Comparison of ENCODE assay signal across 5 cellular contexts in the genomic region with DNA sequence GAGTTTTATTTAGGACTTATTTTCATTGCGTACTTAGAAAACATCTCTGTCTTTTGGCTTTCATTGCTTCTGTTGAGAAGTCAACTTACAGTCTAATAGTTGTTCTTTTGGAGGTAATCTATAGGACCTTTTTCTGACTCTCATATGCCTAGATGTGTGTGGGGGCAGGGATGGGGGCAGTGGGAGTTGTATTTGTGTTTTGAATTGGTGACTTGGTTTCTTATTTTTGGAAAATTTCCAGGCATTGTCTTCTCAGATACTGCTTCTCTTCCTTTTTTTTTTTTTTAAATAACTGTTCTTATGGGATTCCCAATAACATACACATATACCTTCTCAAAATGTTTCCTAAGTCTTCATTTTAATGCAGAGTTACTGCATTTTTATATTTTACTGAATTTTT.
"Had no signal": no experiment of that assay in that cellular context is flagged by ENCODE, and none has a peak within 500 bp of the region (broad histone marks: within the 10 kb centered on the region; RNA-seq: fewer than 3 reads in every experiment).

No MANE protein-coding gene starts in this region.

- DNase-seq: H9, HCEC 1CT had no signal

- H3K4me3 Mint-ChIP-seq: GM23338, H9, IgD-negative memory B cell had no signal

- H3K27me3 Mint-ChIP-seq: IgD-negative memory B cell had no signal

- H3K27ac Mint-ChIP-seq: GM23338, H9, IgD-negative memory B cell had no signal

- H3K4me1 Mint-ChIP-seq: IgD-negative memory B cell had no signal

- H3K9me3 Mint-ChIP-seq: GM23338, H9, IgD-negative memory B cell had no signal

- ATAC-seq: GM23338, HepG2 had no signal
